ENCODE assay signal across 25 cellular contexts in genomic region chr10:22534849-22535604, GRCh38.
DNase-seq lines count a peak whose midpoint lies in the region; ATAC-seq, FAIRE-seq and TF ChIP-seq lines count a peak whose summit lies in the region.
"Had no signal": no experiment of that assay in that cellular context is flagged by ENCODE, and none has a peak within 500 bp of the region (broad histone marks: within the 10 kb centered on the region; RNA-seq: fewer than 3 reads in every experiment).

No MANE protein-coding gene starts in this region.

- no peaks in the 10 kb centered on the region for H3K9me3 ChIP-seq in heart left ventricle
- H3K9me3 ChIP-seq in left ventricle myocardium inferior (replicated peaks), result no peaks in the 10 kb centered on the region
- H3K9me3 ChIP-seq in astrocyte (ENCODE audit: insufficient read depth, low read depth, low read length), result no peaks in the 10 kb centered on the region
- no peaks in the 10 kb centered on the region for H3K9me3 ChIP-seq in CD4-positive, alpha-beta memory T cell (ENCODE audit: control insufficient read depth in 1 of 2, low read length in 2 of 2)
- H3K9me3 ChIP-seq: colonic mucosa, HAP-1, upper lobe of left lung had no signal

- TF ChIP-seq CTCF in heart left ventricle (IDR thresholded peaks at IDR 0.05), result no peak
- TF ChIP-seq CTCF in left ventricle myocardium inferior (IDR thresholded peaks at IDR 0.05; ENCODE audit: borderline replicate concordance), result no peak
- TF ChIP-seq CTCF in astrocyte (IDR thresholded peaks at IDR 0.05; ENCODE audit: insufficient read depth, low read depth, low read length), result no peak

- no peaks in the 10 kb centered on the region for H3K9me3 Mint-ChIP-seq in astrocyte (ENCODE audit: unreplicated experiment)
- peaks cover 0 to 20% (median 11%) of the 10 kb centered on the region in 8 donors for H3K9me3 Mint-ChIP-seq in CD4-positive, alpha-beta memory T cell
- H3K9me3 Mint-ChIP-seq: stimulated activated memory B cell treated with anti-CD40 and anti-IgM and Interleukin-4, amounts not matched to agents 10 μg/mL and 1 μg/mL and 100 μg/mL, for 72 hours had no signal

- POLR2A ChIA-PET in CD4-positive, alpha-beta memory T cell (lab: Charles Lee; ENCODE audit: partially characterized antibody), result no interaction called here

- WGBS in heart left ventricle, 4 donors, result 67 to 73% (median 68%) methylated on average over 9 of the region's 9 CpGs

- no peaks in the 10 kb centered on the region for H3K27me3 Mint-ChIP-seq in astrocyte (ENCODE audit: low read depth, unreplicated experiment)
- no peaks in the 10 kb centered on the region for H3K27me3 Mint-ChIP-seq in CD4-positive, alpha-beta memory T cell
- H3K27me3 Mint-ChIP-seq: stimulated activated memory B cell treated with anti-CD40 and anti-IgM and Interleukin-4, amounts not matched to agents 10 μg/mL and 1 μg/mL and 100 μg/mL, for 72 hours had no signal

- H3K27ac ChIP-seq in heart left ventricle (peak overlapping the region in 4 of 12 donors; percentile 12 to 57 (median 28)), left ventricle myocardium inferior (replicated peaks) (no peak overlapping the region), astrocyte (ENCODE audit: low read depth, low read length) (no peak overlapping the region)
- no peak overlapping the region for H3K27ac ChIP-seq in CD4-positive, alpha-beta memory T cell (ENCODE audit: low read depth, low read length)
- H3K27ac ChIP-seq: colonic mucosa, epithelial cell of prostate, parathyroid adenoma, upper lobe of left lung had no signal

- H2AFZ ChIP-seq in astrocyte (ENCODE audit: low read depth, low read length), result no peak overlapping the region
- H2AFZ ChIP-seq: parathyroid adenoma had no signal

- H3K4me3 ChIP-seq in heart left ventricle (no peak overlapping the region), left ventricle myocardium inferior (no peak overlapping the region), astrocyte (ENCODE audit: insufficient read depth, low read depth, low read length) (no peak overlapping the region)
- H3K4me3 ChIP-seq in CD4-positive, alpha-beta memory T cell (ENCODE audit: low read length in 2 of 2), result no peak overlapping the region
- H3K4me3 ChIP-seq: colonic mucosa, HAP-1, heart right ventricle, upper lobe of left lung had no signal

- no peak for TF ChIP-seq POLR2A in heart left ventricle (IDR thresholded peaks at IDR 0.05)

- H3K36me3 ChIP-seq in heart left ventricle, result peaks cover 0 to 54% (median 13%) of the 10 kb centered on the region in 9 donors
- peaks cover 16% of the 10 kb centered on the region for H3K36me3 ChIP-seq in left ventricle myocardium inferior
- H3K36me3 ChIP-seq in astrocyte (ENCODE audit: insufficient read depth, low read length), result peaks cover 15% of the 10 kb centered on the region
- H3K36me3 ChIP-seq in CD4-positive, alpha-beta memory T cell (ENCODE audit: insufficient read depth, low read length), result peaks cover 24% of the 10 kb centered on the region
- H3K36me3 ChIP-seq: colonic mucosa had no signal

- H3K4me3 Mint-ChIP-seq in astrocyte (ENCODE audit: unreplicated experiment), result no peak overlapping the region
- H3K4me3 Mint-ChIP-seq in CD4-positive, alpha-beta memory T cell, result no peak overlapping the region
- H3K4me3 Mint-ChIP-seq: stimulated activated memory B cell treated with anti-CD40 and anti-IgM and Interleukin-4, amounts not matched to agents 10 μg/mL and 1 μg/mL and 100 μg/mL, for 72 hours had no signal

- peak in 3 of 4 donors; percentile 57 to 69 (median 60) for ATAC-seq in heart left ventricle
- ATAC-seq: stimulated activated memory B cell treated with anti-CD40 and anti-IgM and Interleukin-4, amounts not matched to agents 10 μg/mL and 1 μg/mL and 100 μg/mL, for 72 hours had no signal

- H3K4me1 ChIP-seq in heart left ventricle, result peaks cover 0 to 18% (median 2%) of the 10 kb centered on the region in 12 donors
- peaks cover 26% of the 10 kb centered on the region for H3K4me1 ChIP-seq in left ventricle myocardium inferior
- no peaks in the 10 kb centered on the region for H3K4me1 ChIP-seq in astrocyte (ENCODE audit: insufficient read depth, low read length)
- H3K4me1 ChIP-seq in CD4-positive, alpha-beta memory T cell (ENCODE audit: insufficient read depth, low read length), result no peaks in the 10 kb centered on the region
- H3K4me1 ChIP-seq: colonic mucosa, HAP-1, parathyroid adenoma had no signal

- no peaks in the 10 kb centered on the region for H3K79me2 ChIP-seq in astrocyte (ENCODE audit: insufficient read depth, low read length)
- H3K79me2 ChIP-seq: parathyroid adenoma had no signal

- H3K4me1 Mint-ChIP-seq in astrocyte (ENCODE audit: low read depth, unreplicated experiment), result peaks cover 8% of the 10 kb centered on the region
- H3K4me1 Mint-ChIP-seq in CD4-positive, alpha-beta memory T cell, result peaks cover 0 to 6% (median 0%) of the 10 kb centered on the region in 4 donors
- H3K4me1 Mint-ChIP-seq: stimulated activated memory B cell treated with anti-CD40 and anti-IgM and Interleukin-4, amounts not matched to agents 10 μg/mL and 1 μg/mL and 100 μg/mL, for 72 hours had no signal

- FAIRE-seq in astrocyte (lab: Jason Lieb, UNC), result no peak
- FAIRE-seq: G401.6, GM12892, small intestine had no signal

- intact Hi-C loops in heart left ventricle (cut with DNase I), result no loop called here
- intact Hi-C loops in left ventricle myocardium inferior (cut with micrococcal nuclease), result no loop called here
- intact Hi-C loops in CD4-positive, alpha-beta memory T cell (cut with micrococcal nuclease), result no loop called here

- CTCF ChIA-PET in CD4-positive, alpha-beta memory T cell (lab: Charles Lee; ENCODE audit: partially characterized antibody), result no interaction called here

- H3K4me2 ChIP-seq in astrocyte (ENCODE audit: low read length), result no peak overlapping the region

- H4K20me1 ChIP-seq in astrocyte (ENCODE audit: insufficient read depth, low read length), result no peaks in the 10 kb centered on the region

- DNase-seq in heart left ventricle (no peak), left ventricle myocardium inferior (no peak), astrocyte (ENCODE audit: low read depth) (peak; percentile 50), globus pallidus (ENCODE audit: low spot score) (peak; percentile 78), superior temporal gyrus (ENCODE audit: extremely low spot score) (peak; percentile 79), NCI-H345 (lab: John Stamatoyannopoulos, UW) (no peak), NCI-H446 treated with DMSO at 0.1 percent for 48 hours (lab: John Stamatoyannopoulos, UW) (no peak)
- no peak for DNase-seq in CD4-positive, alpha-beta memory T cell
- DNase-seq: ACHN; activated CD4-positive, alpha-beta T cell treated with anti-CD3 and anti-CD28 coated beads for 48 hours; CD8-positive, alpha-beta memory T cell; colonic mucosa; heart right ventricle; kidney glomerular epithelial cell; NCI-H1092; NCI-H2171; small intestine; T1000; upper lobe of left lung had no signal

- H3K36me3 Mint-ChIP-seq in astrocyte (ENCODE audit: low read depth, unreplicated experiment), result peaks cover 20% of the 10 kb centered on the region
- peaks cover 63 to 67% of the 10 kb centered on the region in 2 donors for H3K36me3 Mint-ChIP-seq in CD4-positive, alpha-beta memory T cell

- H3K27ac Mint-ChIP-seq in astrocyte (ENCODE audit: unreplicated experiment), result no peak overlapping the region
- peak overlapping the region in 1 of 7 donors; percentile 17 for H3K27ac Mint-ChIP-seq in CD4-positive, alpha-beta memory T cell
- H3K27ac Mint-ChIP-seq: stimulated activated memory B cell treated with anti-CD40 and anti-IgM and Interleukin-4, amounts not matched to agents 10 μg/mL and 1 μg/mL and 100 μg/mL, for 72 hours had no signal

- H3K27me3 ChIP-seq in heart left ventricle (no peaks in the 10 kb centered on the region), left ventricle myocardium inferior (ENCODE audit: low read depth) (no peaks in the 10 kb centered on the region), astrocyte (ENCODE audit: insufficient read depth, low read length) (no peaks in the 10 kb centered on the region)
- H3K27me3 ChIP-seq in CD4-positive, alpha-beta memory T cell (ENCODE audit: insufficient read depth, low read length), result no peaks in the 10 kb centered on the region
- H3K27me3 ChIP-seq: colonic mucosa, heart right ventricle, upper lobe of left lung had no signal

- no peak overlapping the region for H3K9ac ChIP-seq in astrocyte (ENCODE audit: low read length)
- H3K9ac ChIP-seq: parathyroid adenoma had no signal

Comparison
In these comparisons a context has a peak if more than half of its experiments do, and no peak if none do; other contexts are left out.
1. DNase-seq: peak in astrocyte (single experiment), globus pallidus (single experiment) and superior temporal gyrus (single experiment); none in heart left ventricle (0 of 5), left ventricle myocardium inferior (single experiment), NCI-H345 (single experiment), NCI-H446 treated with DMSO at 0.1 percent for 48 hours (single experiment) and CD4-positive, alpha-beta memory T cell (0 of 5).